Comparison of ENCODE assay signal across 6 cellular contexts in the genomic region with DNA sequence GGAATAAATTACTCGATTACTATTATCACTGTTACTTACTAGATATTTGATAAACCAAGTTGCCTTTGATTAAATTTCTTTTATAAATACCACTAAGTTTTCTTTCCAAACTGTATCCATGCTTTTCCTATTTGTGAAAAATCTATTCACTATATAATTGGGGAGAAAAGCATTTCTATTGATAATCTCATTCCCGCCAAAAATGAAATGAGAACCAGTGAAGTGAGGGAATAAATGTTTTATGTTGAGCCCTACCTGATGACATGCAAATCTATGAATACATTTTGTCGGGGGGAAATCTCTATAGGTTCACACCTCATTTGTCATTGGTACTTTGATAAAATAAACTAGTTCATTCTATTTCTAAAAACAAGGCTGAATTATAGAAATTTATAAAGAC.
"Had no signal": no experiment of that assay in that cellular context is flagged by ENCODE, and none has a peak within 500 bp of the region (broad histone marks: within the 10 kb centered on the region; RNA-seq: fewer than 3 reads in every experiment).

No MANE protein-coding gene starts in this region.

- FAIRE-seq: GM12891, GM12892, GM18507, GM19239 had no signal

- DNase-seq: GDM1, GF-D8 had no signal
